ENCODE assay signal across 8 cellular contexts in the genomic region with DNA sequence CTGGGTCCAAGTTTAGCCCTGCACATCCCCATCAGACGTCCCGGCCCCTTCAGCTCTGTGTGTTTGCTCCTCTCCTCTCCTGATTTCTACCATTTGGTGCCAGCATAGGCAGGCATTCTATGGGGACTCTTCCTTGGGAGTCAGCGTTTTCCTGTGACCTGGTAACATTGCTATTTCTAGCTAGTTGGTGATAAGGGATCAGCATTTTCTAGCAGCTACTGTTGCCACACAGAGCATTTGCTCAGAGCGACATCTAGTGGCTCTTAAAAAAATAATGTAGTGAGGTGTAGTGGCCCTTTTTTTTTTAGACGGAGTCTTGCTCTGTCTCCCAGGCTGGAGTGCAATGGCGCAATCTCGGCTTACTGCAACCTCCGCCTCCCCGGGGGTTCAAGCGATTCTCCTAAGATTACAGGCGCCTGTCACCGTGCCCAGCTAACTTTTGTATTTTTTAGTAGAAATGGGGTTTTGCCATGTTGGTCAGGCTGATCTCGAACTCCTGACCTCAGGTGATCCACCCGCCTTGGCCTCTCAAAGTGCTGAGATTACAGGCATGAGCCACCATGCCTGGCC. TPM values are rescaled to one million over a fixed set of nuclear protein-coding genes. Genes with fewer than 3 reads are reported as not detected.
DNase-seq lines count a peak whose midpoint lies in the region; ATAC-seq and TF ChIP-seq lines count a peak whose summit lies in the region.
"Not testable (repeated sequence)": the region's sequence is repeated elsewhere in the genome, so short reads cannot be mapped to it uniquely, and the experiment has no call there.

No MANE protein-coding gene starts in this region.

- in situ Hi-C loops in SK-MEL-5 (cut with HindIII; ENCODE audit: low pct_unique_long_range_greater_than_20kb, low sequenced_read_pairs) = not testable (repeated sequence)

- H4K20me1 ChIP-seq in osteoblast (ENCODE audit: insufficient read depth, low read length) = not testable (repeated sequence)

- peaks cover 38% of the 10 kb centered on the region for H3K4me1 ChIP-seq in ACC112 (ENCODE audit: control insufficient read depth, insufficient read depth, low read length, unreplicated experiment)
- not testable (repeated sequence) for H3K4me1 ChIP-seq in ascending aorta
- H3K4me1 ChIP-seq in osteoblast (ENCODE audit: insufficient read depth, low read length) = peaks cover 48% of the 10 kb centered on the region

- not testable (repeated sequence) for H3K4me3 ChIP-seq in ACC112 (ENCODE audit: low read depth, low read length); GM12875 (ENCODE audit: low read depth, low read length); ascending aorta; osteoblast (ENCODE audit: insufficient read depth, low read length)

- H3K27me3 ChIP-seq in ACC112 (ENCODE audit: insufficient read depth, low read length); ascending aorta; osteoblast (ENCODE audit: insufficient read depth, low read length): not testable (repeated sequence)

- not testable (repeated sequence) for H3K9me3 ChIP-seq in ascending aorta; osteoblast (ENCODE audit: low read depth, low read length)

- not testable (repeated sequence) for H3K79me2 ChIP-seq in ACC112 (ENCODE audit: control insufficient read depth, insufficient read depth, low read length, unreplicated experiment); osteoblast (ENCODE audit: insufficient read depth, low read length)

- intact Hi-C loops in ascending aorta (cut with DNase I) = loop anchor here (5.0 kb wide), 2 partner anchors 126 to 191 kb away; a partner anchor contains a TSS
- intact Hi-C loops in Right ventricle myocardium superior (cut with DNase I) = not testable (repeated sequence)

- TF ChIP-seq CTCF in GM12875 (IDR thresholded peaks at IDR 0.05; ENCODE audit: borderline replicate concordance, insufficient read depth, low read depth, low read length) (peak; percentile 60), ascending aorta (IDR thresholded peaks at IDR 0.05) (peak; percentile 31 to 75 (median 64)), osteoblast (IDR thresholded peaks at IDR 0.05; ENCODE audit: extremely low read depth, low read depth, low read length) (peak; percentile 70)

- H3K36me3 ChIP-seq in ACC112 (ENCODE audit: insufficient read depth, low read length); ascending aorta; osteoblast (ENCODE audit: insufficient read depth, low read length): not testable (repeated sequence)

- H3K4me2 ChIP-seq in osteoblast (ENCODE audit: insufficient read depth, low read length) = peak overlapping the region; percentile 60

- DNase-seq in NCI-H1930 (lab: John Stamatoyannopoulos, UW) = peak; percentile 15 to 66
- DNase-seq in SK-MEL-5 (ENCODE audit: low read depth, low spot score) = peak; percentile 85
- peak in 1 of 2 donors; percentile 64 for DNase-seq in ascending aorta (ENCODE audit: low spot score in 2 of 2)
- peak; percentile 50 for DNase-seq in Right ventricle myocardium superior
- DNase-seq in osteoblast (ENCODE audit: insufficient read length, low spot score, missing footprints) = peak; percentile 79

- ATAC-seq in HG03066 (IDR thresholded peaks at IDR 0.05; ENCODE audit: low read depth, unreplicated experiment) (peak; percentile 82), Right ventricle myocardium superior (ENCODE audit: poor library complexity) (peak; percentile 92)

- peak overlapping the region; percentile 45 for H3K27ac ChIP-seq in ACC112 (ENCODE audit: low read depth, low read length)
- not testable (repeated sequence) for H3K27ac ChIP-seq in ascending aorta
- peak overlapping the region; percentile 58 for H3K27ac ChIP-seq in osteoblast (ENCODE audit: low read depth, low read length)

- peak overlapping the region; percentile 42 for H2AFZ ChIP-seq in ACC112 (ENCODE audit: low read length, unreplicated experiment)
- peak overlapping the region; percentile 35 for H2AFZ ChIP-seq in osteoblast (ENCODE audit: low read length)

RNA-seq across cellular contexts. Expression of a gene that starts 54.0 kb away (rescaled TPM):
- not detected in 2 replicates for total RNA-seq in SK-MEL-5 (2014; rRNA removed; shearing (Covaris generic))
- polyA plus RNA-seq in SK-MEL-5 (2015; cell fraction: cytosol; rRNA removed) = not detected in 2 replicates
- not detected in 2 replicates for polyA plus RNA-seq in SK-MEL-5 (2015; cell fraction: nucleus; rRNA removed)
- total RNA-seq in ascending aorta = not detected
- total RNA-seq in Right ventricle myocardium superior = not detected
- not detected in 2 replicates for total RNA-seq in osteoblast
